In the genomic region with DNA sequence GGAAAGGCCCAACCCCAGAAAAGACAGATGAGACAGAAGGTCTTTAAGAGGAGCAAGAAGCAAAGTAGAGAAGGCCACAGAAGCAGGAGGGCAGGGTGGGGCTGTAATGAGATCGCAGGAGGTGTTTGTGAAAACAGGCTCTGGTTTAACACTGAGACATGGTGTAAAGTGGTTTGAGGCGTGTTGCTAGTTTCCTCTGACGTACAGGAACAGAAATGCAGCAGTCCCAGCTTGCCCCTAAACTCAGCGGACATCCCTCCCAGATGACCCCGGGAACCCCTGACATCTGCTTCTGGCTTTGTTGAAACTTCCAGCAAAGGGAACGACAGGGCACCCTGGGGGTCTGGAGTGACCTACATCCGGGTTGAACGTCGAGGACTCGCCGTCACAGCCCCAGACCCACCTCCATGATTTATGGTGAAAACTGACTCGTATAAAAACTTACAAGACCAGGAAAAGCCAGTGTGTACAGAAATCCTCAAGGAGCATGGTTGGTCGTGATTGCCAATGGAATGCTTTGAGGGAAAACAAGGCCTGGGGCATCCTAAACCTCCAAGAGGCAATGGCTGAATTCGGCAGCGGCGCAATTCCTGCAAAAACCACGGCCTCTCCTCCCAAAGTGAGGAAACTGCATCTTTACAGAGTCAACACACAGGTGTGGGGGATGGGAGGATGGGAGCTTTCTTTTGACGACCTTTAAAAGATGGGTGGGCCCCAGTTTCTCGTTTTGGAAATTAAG, we compare ENCODE assay signal across 8 cellular contexts.
A peak's percentile ranks its signal among the peaks of the same experiment; 100 is the strongest.
DNase-seq lines count a peak whose midpoint lies in the region; ATAC-seq lines count a peak whose summit lies in the region.

No MANE protein-coding gene starts in this region.

- peaks cover 13% of the 10 kb centered on the region for H3K36me3 ChIP-seq in iPS-20b (ENCODE audit: insufficient read depth, low read depth, low read length)

- H3K4me3 ChIP-seq in iPS-20b (ENCODE audit: low read length) = no peak overlapping the region

- no peaks in the 10 kb centered on the region for H3K27me3 ChIP-seq in iPS-20b (ENCODE audit: insufficient read depth, low read length)

- DNase-seq in NCI-H69 (lab: John Stamatoyannopoulos, UW) (peak; percentile 36), NCI-H524 (lab: John Stamatoyannopoulos, UW) (no peak), NCI-H345 treated with DMSO at 0.1 percent for 48 hours (lab: John Stamatoyannopoulos, UW; ENCODE audit: unreplicated experiment) (no peak)
- peak; percentile 58 for DNase-seq in activated gamma-delta T cell treated with anti-CD3 and anti-CD28 coated beads, Interleukin-2, amount 50 U/mL, for 16 hours (ENCODE audit: low read depth)
- peak; percentile 32 to 34 for DNase-seq in stimulated activated CD8-positive, alpha-beta memory T cell treated with anti-CD3 and anti-CD28 coated beads, Interleukin-15, amount 100 ng/mL, for 48 hours (ENCODE audit: low read depth in 2 of 2)

- H3K9ac ChIP-seq in iPS-20b (ENCODE audit: low read depth, low read length) = peak overlapping the region; percentile 29

- peaks cover 19% of the 10 kb centered on the region for H3K4me1 ChIP-seq in iPS-20b (ENCODE audit: insufficient read depth, low read length)

- 0 out of 2 replicates have a peak, but pooled peaks cover 1% of the 10 kb centered on the region for H3K9me3 ChIP-seq in iPS-20b (ENCODE audit: insufficient read depth, low read depth, low read length)

- ATAC-seq in GM19467 (IDR thresholded peaks at IDR 0.05; ENCODE audit: unreplicated experiment) (no peak), HG02623 (IDR thresholded peaks at IDR 0.05; ENCODE audit: unreplicated experiment) (no peak)

- H3K27ac ChIP-seq in iPS-20b (ENCODE audit: low read length) = peak overlapping the region; percentile 53

Comparison
In these comparisons a context has a peak if more than half of its experiments do, and no peak if none do; other contexts are left out.
1. DNase-seq: peak in NCI-H69 (single experiment), activated gamma-delta T cell treated with anti-CD3 and anti-CD28 coated beads, Interleukin-2, amount 50 U/mL, for 16 hours (single experiment) and stimulated activated CD8-positive, alpha-beta memory T cell treated with anti-CD3 and anti-CD28 coated beads, Interleukin-15, amount 100 ng/mL, for 48 hours (2 of 2); none in NCI-H524 (0 of 2) and NCI-H345 treated with DMSO at 0.1 percent for 48 hours (single experiment).